20 cellular contexts compared by ENCODE assay signal in genomic region chr6:139081485-139081884, GRCh38.
"Had no signal": no experiment of that assay in that cellular context is flagged by ENCODE, and none has a peak within 500 bp of the region (broad histone marks: within the 10 kb centered on the region; RNA-seq: fewer than 3 reads in every experiment).

No MANE protein-coding gene starts in this region.

- H3K36me3 Mint-ChIP-seq: immature natural killer cell, naive B cell, type B pancreatic cell had no signal

- H3K27ac Mint-ChIP-seq: endodermal cell, immature natural killer cell, type B pancreatic cell had no signal

- H3K4me3 Mint-ChIP-seq: endodermal cell, immature natural killer cell, naive B cell, nephron, type B pancreatic cell had no signal

- H3K9me3 ChIP-seq: gastrocnemius medialis, neutrophil, psoas muscle, sigmoid colon, thyroid gland had no signal

- ATAC-seq: gastrocnemius medialis had no signal

- H3K27ac ChIP-seq: coronary artery, neutrophil, sigmoid colon, thyroid gland had no signal

- H3K27me3 ChIP-seq: gastrocnemius medialis, neutrophil, sigmoid colon, thyroid gland had no signal

- H3K27me3 Mint-ChIP-seq: naive B cell, type B pancreatic cell had no signal

- H3K9me3 Mint-ChIP-seq: endodermal cell, immature natural killer cell, type B pancreatic cell had no signal

- H3K4me1 Mint-ChIP-seq: immature natural killer cell had no signal

- H3K4me3 ChIP-seq: coronary artery, gastrocnemius medialis, lung, psoas muscle, sigmoid colon, thyroid gland had no signal

- H3K4me1 ChIP-seq: sigmoid colon, thyroid gland had no signal

- H3K36me3 ChIP-seq: gastrocnemius medialis, neutrophil, sigmoid colon, thyroid gland had no signal

- DNase-seq: effector CD4-positive, alpha-beta T cell; endodermal cell; erythroblast; gastrocnemius medialis; immature natural killer cell; left ventricle myocardium superior; mesenchymal stem cell; midbrain; naive B cell; psoas muscle; retina; sigmoid colon; stimulated activated CD4-positive, alpha-beta T cell treated with anti-CD3 and anti-CD28 coated beads, Interleukin-2, amount 100 ng/mL, for 48 hours; stimulated activated naive CD4-positive, alpha-beta T cell treated with Interleukin-2 at 50 U/mL for 16 hours; thyroid gland had no signal
